Comparison of ENCODE assay signal across 11 cellular contexts in the genomic region with DNA sequence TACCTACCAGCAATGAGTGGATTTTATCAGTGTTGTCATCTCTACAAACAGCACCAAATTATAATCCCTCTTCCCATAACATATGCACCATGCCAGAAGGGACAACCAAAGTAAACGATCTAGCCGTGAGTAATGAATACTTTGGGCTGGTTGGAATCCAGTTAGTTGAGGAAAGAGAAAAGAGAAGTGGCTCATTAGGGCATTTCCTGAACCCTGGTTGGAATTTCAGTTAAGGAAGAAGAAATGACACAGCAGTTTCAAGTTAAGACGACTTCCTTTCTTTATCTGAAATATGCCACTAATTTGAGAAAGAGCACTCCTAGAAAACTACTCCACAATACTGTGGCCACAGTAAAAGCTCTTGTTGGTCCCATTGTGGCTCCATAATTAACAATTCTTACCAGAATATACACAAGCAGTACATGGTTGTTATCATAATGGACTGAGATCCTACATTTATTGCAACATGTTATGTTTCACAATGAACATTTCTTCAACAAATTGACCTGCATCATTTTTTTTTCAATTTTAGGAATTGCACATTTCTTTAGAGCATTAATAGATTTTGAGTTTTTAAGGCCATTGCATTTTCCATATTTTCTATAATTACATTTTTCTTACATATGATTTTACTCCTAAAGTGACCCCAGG. TPM values are rescaled to one million over a fixed set of nuclear protein-coding genes. Genes with fewer than 3 reads are reported as not detected.
DNase-seq lines count a peak whose midpoint lies in the region; ATAC-seq and TF ChIP-seq lines count a peak whose summit lies in the region.
"Had no signal": no experiment of that assay in that cellular context is flagged by ENCODE, and none has a peak within 500 bp of the region (broad histone marks: within the 10 kb centered on the region; RNA-seq: fewer than 3 reads in every experiment).

A gene with protein sequence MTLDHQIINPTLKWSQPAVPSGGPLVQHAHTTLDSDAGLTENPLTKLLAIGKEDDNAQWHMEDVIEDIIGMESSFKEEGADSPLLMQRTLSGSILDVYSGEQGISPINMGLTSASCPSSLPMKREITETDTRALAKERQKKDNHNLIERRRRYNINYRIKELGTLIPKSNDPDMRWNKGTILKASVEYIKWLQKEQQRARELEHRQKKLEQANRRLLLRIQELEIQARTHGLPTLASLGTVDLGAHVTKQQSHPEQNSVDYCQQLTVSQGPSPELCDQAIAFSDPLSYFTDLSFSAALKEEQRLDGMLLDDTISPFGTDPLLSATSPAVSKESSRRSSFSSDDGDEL (minus strand): TSS at position 138 of the 651 bp plus-strand sequence. CDS start 46,322 bp downstream, outside the sequence.

- peaks cover 0 to 26% (median 0%) of the 10 kb centered on the region in 6 donors for H3K4me1 ChIP-seq in spleen

- DNase-seq in DMS53 (lab: John Stamatoyannopoulos, UW) (peak; percentile 18), DMS53 treated with DMSO at 0.1 percent for 48 hours (lab: John Stamatoyannopoulos, UW; ENCODE audit: unreplicated experiment) (no peak), RPMI8226 (peak; percentile 33), fibroblast of pulmonary artery (ENCODE audit: low read depth) (peak; percentile 63), spleen (no peak)
- DNase-seq: T1000 had no signal

- H3K27ac ChIP-seq in spleen: peak within 1 kb of the TSS in 6 of 8 donors; percentile 15 to 73 (median 44)
- H3K27ac ChIP-seq: 22Rv1 had no signal

- no peaks in the 10 kb centered on the region for H3K9me3 ChIP-seq in spleen

- ATAC-seq in GM18858 (IDR thresholded peaks at IDR 0.05; ENCODE audit: unreplicated experiment) (no peak), HG02852 (IDR thresholded peaks at IDR 0.05; ENCODE audit: unreplicated experiment) (no peak), HG02981 (IDR thresholded peaks at IDR 0.05; ENCODE audit: unreplicated experiment) (no peak)
- ATAC-seq: activated T-helper 17 cell treated with anti-CD3 and anti-CD28 coated beads, Interleukin-2, amount 50 U/mL, for 72 hours had no signal

- H3K4me3 ChIP-seq in fibroblast of pulmonary artery (replicated peaks; ENCODE audit: low read depth, low read length) (no peak within 1 kb of the TSS), spleen (peak within 1 kb of the TSS in 6 of 8 donors; percentile 14 to 57 (median 19))

- no peak for TF ChIP-seq POLR2A in spleen (IDR thresholded peaks at IDR 0.05)

- no peaks in the 10 kb centered on the region for H3K27me3 ChIP-seq in spleen (replicated peaks in 1 of 7)

- no peaks in the 10 kb centered on the region for H3K36me3 ChIP-seq in spleen

- intact Hi-C loops in spleen (cut with DNase I; ENCODE audit: low total_unique reads): no loop called here

- TF ChIP-seq CTCF in fibroblast of pulmonary artery (IDR thresholded peaks at IDR 0.05; ENCODE audit: low read length, missing control alignments): no peak
- TF ChIP-seq CTCF in spleen (IDR thresholded peaks at IDR 0.05 in 8 of 11, conservative IDR thresholded peaks at IDR 0.05 in 3 of 11): no peak

- WGBS in spleen, 5 donors: 3 to 9% (median 4%) methylated on average over 3 of the region's 3 CpGs

RNA-seq across cellular contexts. Expression of the gene that starts here (rescaled TPM):
- total RNA-seq in spleen: 10 to 100 TPM; 29.1 to 55.7 (median 39.9) TPM
- polyA plus RNA-seq in spleen: 10 to 100 TPM in 2 of 3 donors, 1 to 10 TPM in 1; 6.8 to 17.4 (median 16.6) TPM

Comparison
In these comparisons a context has a peak if more than half of its experiments do, and no peak if none do; other contexts are left out.
1. DNase-seq: peak in DMS53 (single experiment), RPMI8226 (single experiment) and fibroblast of pulmonary artery (single experiment); none in DMS53 treated with DMSO at 0.1 percent for 48 hours (single experiment) and spleen (single experiment).